Comparison of ENCODE assay signal across 12 cellular contexts in the genomic region with DNA sequence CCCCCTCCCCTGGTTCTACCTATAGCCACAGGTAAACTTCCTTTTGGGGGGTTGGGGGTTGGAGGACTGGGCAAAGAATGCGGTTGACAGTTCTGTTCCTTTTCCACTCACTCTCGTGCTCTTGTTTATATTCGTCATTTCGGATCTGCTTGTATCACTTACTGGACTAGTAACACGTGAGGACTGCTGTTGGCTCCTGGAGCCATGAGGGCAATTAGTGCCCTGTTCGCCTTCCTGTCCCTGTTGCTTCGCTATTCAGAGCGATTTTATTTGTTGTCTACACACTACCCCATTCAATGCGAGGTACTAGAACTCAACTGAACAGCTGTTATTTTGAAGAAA. TPM values are rescaled to one million over a fixed set of nuclear protein-coding genes. Genes with fewer than 3 reads are reported as not detected.
DNase-seq lines count a peak whose midpoint lies in the region; ATAC-seq and TF ChIP-seq lines count a peak whose summit lies in the region.
"Had no signal": no experiment of that assay in that cellular context is flagged by ENCODE, and none has a peak within 500 bp of the region (broad histone marks: within the 10 kb centered on the region; RNA-seq: fewer than 3 reads in every experiment).

No MANE protein-coding gene starts in this region.

- no peak for ATAC-seq in GM21529 (IDR thresholded peaks at IDR 0.05; ENCODE audit: unreplicated experiment)
- no peak for ATAC-seq in HG03457 (IDR thresholded peaks at IDR 0.05; ENCODE audit: unreplicated experiment)
- ATAC-seq: stimulated activated naive CD8-positive, alpha-beta T cell treated with anti-CD3 and anti-CD28 coated beads, Interleukin-15, amount 100 ng/mL, for 72 hours had no signal

- 48% methylated on average over 9 of the region's 9 CpGs for WGBS in esophagus muscularis mucosa

- no peak for TF ChIP-seq CTCF in esophagus muscularis mucosa (IDR thresholded peaks at IDR 0.05)
- no peak for TF ChIP-seq CTCF in retinal pigment epithelial cell (conservative IDR thresholded peaks at IDR 0.05; ENCODE audit: low read depth, low read length)

- TF ChIP-seq POLR2A in esophagus muscularis mucosa (IDR thresholded peaks at IDR 0.05; ENCODE audit: low read depth), result no peak

- peak overlapping the region; percentile 8; the same call in 1 of the 2 replicates for H3K9ac ChIP-seq in ES-I3 (ENCODE audit: low read depth, low read length)

- TF ChIP-seq EP300 in esophagus muscularis mucosa (IDR thresholded peaks at IDR 0.05), result peak; percentile 66

- peak overlapping the region; percentile 58 to 64 (median 60) for H3K4me3 ChIP-seq in esophagus muscularis mucosa
- H3K4me3 ChIP-seq in retinal pigment epithelial cell (ENCODE audit: low read length), result peak overlapping the region; percentile 62

- H3K9me3 ChIP-seq in ES-I3 (ENCODE audit: control insufficient read depth, insufficient read depth, low read length) (no peaks in the 10 kb centered on the region), esophagus muscularis mucosa (no peaks in the 10 kb centered on the region)

- H3K27me3 ChIP-seq in esophagus muscularis mucosa, result peaks cover 0 to 24% (median 0%) of the 10 kb centered on the region in 4 donors

- DNase-seq in NCI-H2227 (lab: John Stamatoyannopoulos, UW; ENCODE audit: unreplicated experiment) (peak; percentile 80), esophagus muscularis mucosa (ENCODE audit: extremely low spot score) (no peak), retinal pigment epithelial cell (ENCODE audit: low read depth) (no peak), superior temporal gyrus (ENCODE audit: extremely low spot score) (no peak)
- DNase-seq: activated CD4-positive, alpha-beta T cell treated with anti-CD3 and anti-CD28 coated beads, Interleukin-2, amount 50 U/mL, for 1 hour; activated effector memory CD4-positive, alpha-beta T cell treated with Interleukin-2 at 50 U/mL for 16 hours; NCI-H146; stimulated activated naive CD8-positive, alpha-beta T cell treated with anti-CD3 and anti-CD28 coated beads, Interleukin-15, amount 100 ng/mL, for 72 hours had no signal

- no peaks in the 10 kb centered on the region for H3K36me3 ChIP-seq in ES-I3 (ENCODE audit: insufficient read depth, low read length)
- no peaks in the 10 kb centered on the region for H3K36me3 ChIP-seq in esophagus muscularis mucosa

- H3K4me1 ChIP-seq in ES-I3 (ENCODE audit: insufficient read depth, low read length) (no peaks in the 10 kb centered on the region), esophagus muscularis mucosa (peaks cover 13 to 33% (median 31%) of the 10 kb centered on the region in 4 donors)

- peak overlapping the region in 1 of 4 donors; percentile 77 for H3K27ac ChIP-seq in esophagus muscularis mucosa (replicated peaks in 1 of 4)

- intact Hi-C loops in esophagus muscularis mucosa (cut with DNase I), result no loop called here

RNA-seq across cellular contexts. Expression of a gene that starts 1.0 kb away (rescaled TPM):
- total RNA-seq in esophagus muscularis mucosa, result 1 to 10 TPM; 1.1 to 5.6 (median 4.7) TPM
- total RNA-seq: mononuclear cell had no signal
